21 cellular contexts compared by ENCODE assay signal in genomic region chr5:73733219-73733618, GRCh38.
"Had no signal": no experiment of that assay in that cellular context is flagged by ENCODE, and none has a peak within 500 bp of the region (broad histone marks: within the 10 kb centered on the region; RNA-seq: fewer than 3 reads in every experiment).

No MANE protein-coding gene starts in this region.

- H3K4me1 ChIP-seq: gastrocnemius medialis, left lung, prostate gland, right atrium auricular region had no signal

- H3K4me3 Mint-ChIP-seq: activated B cell treated with CpG ODN at 0.5 μM for 24 hours; activated CD4-positive, alpha-beta memory T cell treated with anti-CD3 and anti-CD28 coated beads for 36 hours; activated CD8-positive, alpha-beta memory T cell treated with anti-CD3 and anti-CD28 coated beads, Interleukin-2, amount 10 ng/mL, durations not matched to agents 7 days and 5 days; T-helper 2 cell treated with Interferon-gamma antibody and Interleukin-4, amounts not matched to agents 5 μg/mL and 100 μg/mL, for 36 hours had no signal

- H3K27ac Mint-ChIP-seq: activated B cell treated with CpG ODN at 0.5 μM for 24 hours; activated CD4-positive, alpha-beta memory T cell treated with anti-CD3 and anti-CD28 coated beads for 36 hours; activated CD8-positive, alpha-beta memory T cell treated with anti-CD3 and anti-CD28 coated beads, Interleukin-2, amount 10 ng/mL, durations not matched to agents 7 days and 5 days; T-helper 2 cell treated with Interferon-gamma antibody and Interleukin-4, amounts not matched to agents 5 μg/mL and 100 μg/mL, for 36 hours had no signal

- ATAC-seq: activated CD8-positive, alpha-beta memory T cell treated with anti-CD3 and anti-CD28 coated beads, Interleukin-2, amount 10 ng/mL, durations not matched to agents 7 days and 5 days; gastrocnemius medialis; left lung had no signal

- H3K9me3 ChIP-seq: esophagus muscularis mucosa, gastrocnemius medialis, left lung, prostate gland, right atrium auricular region, tibial artery had no signal

- H3K36me3 ChIP-seq: esophagus muscularis mucosa, gastrocnemius medialis, left lung, prostate gland, right atrium auricular region, tibial artery had no signal

- H3K4me1 Mint-ChIP-seq: activated B cell treated with CpG ODN at 0.5 μM for 24 hours; activated CD8-positive, alpha-beta memory T cell treated with anti-CD3 and anti-CD28 coated beads, Interleukin-2, amount 10 ng/mL, durations not matched to agents 7 days and 5 days had no signal

- DNase-seq: activated B cell treated with CpG ODN at 0.5 μM for 24 hours; activated CD4-positive, alpha-beta memory T cell treated with anti-CD3 and anti-CD28 coated beads for 36 hours; activated CD4-positive, alpha-beta T cell treated with anti-CD3 and anti-CD28 coated beads for 4 hours; activated CD8-positive, alpha-beta memory T cell treated with anti-CD3 and anti-CD28 coated beads, Interleukin-2, amount 10 ng/mL, durations not matched to agents 7 days and 5 days; activated naive CD4-positive, alpha-beta T cell treated with Interleukin-2 at 50 U/mL for 16 hours; anterior cingulate cortex; dermis blood vessel endothelial cell; effector memory CD4-positive, alpha-beta T cell; gastrocnemius medialis; head of caudate nucleus; left lung; stimulated activated CD4-positive, alpha-beta T cell treated with anti-CD3 and anti-CD28 coated beads, Interleukin-2, amount 100 ng/mL, for 24 hours; stimulated activated naive CD4-positive, alpha-beta T cell treated with Interleukin-2 at 50 U/mL for 16 hours; substantia nigra; tibial artery had no signal

- FAIRE-seq: bronchial epithelial cell, endothelial cell of umbilical vein had no signal

- H3K4me3 ChIP-seq: esophagus muscularis mucosa, gastrocnemius medialis, left lung, prostate gland, right atrium auricular region, tibial artery had no signal

- H3K36me3 Mint-ChIP-seq: activated CD4-positive, alpha-beta memory T cell treated with anti-CD3 and anti-CD28 coated beads for 36 hours; activated CD8-positive, alpha-beta memory T cell treated with anti-CD3 and anti-CD28 coated beads, Interleukin-2, amount 10 ng/mL, durations not matched to agents 7 days and 5 days had no signal

- H3K27me3 ChIP-seq: esophagus muscularis mucosa, gastrocnemius medialis, left lung, right atrium auricular region, tibial artery had no signal

- H3K9me3 Mint-ChIP-seq: activated B cell treated with CpG ODN at 0.5 μM for 24 hours; activated CD4-positive, alpha-beta memory T cell treated with anti-CD3 and anti-CD28 coated beads for 36 hours; T-helper 2 cell treated with Interferon-gamma antibody and Interleukin-4, amounts not matched to agents 5 μg/mL and 100 μg/mL, for 36 hours had no signal

- H3K27ac ChIP-seq: esophagus muscularis mucosa, gastrocnemius medialis, left lung, prostate gland, right atrium auricular region, tibial artery had no signal
